7 cellular contexts compared by ENCODE assay signal in genomic region chr3:58532794-58533220, GRCh38. TPM values are rescaled to one million over a fixed set of nuclear protein-coding genes. Genes with fewer than 3 reads are reported as not detected.
DNase-seq lines count a peak whose midpoint lies in the region; TF ChIP-seq lines count a peak whose summit lies in the region.

No MANE protein-coding gene starts in this region.

- H3K4me3 ChIP-seq in GM12875 (ENCODE audit: low read depth, low read length) (no peak overlapping the region), ascending aorta (no peak overlapping the region)

- intact Hi-C loops in ascending aorta (cut with DNase I): loop anchor here (1.0 to 5.0 kb wide), 3 partner anchors 40 to 211 kb away; partner anchors contain the start of gene KCTD6

- H3K36me3 ChIP-seq in ascending aorta: peaks cover 5 to 44% of the 10 kb centered on the region in 2 donors

- no peak overlapping the region for H3K27ac ChIP-seq in ascending aorta

- H3K27me3 ChIP-seq in ascending aorta: no peaks in the 10 kb centered on the region

- TF ChIP-seq CTCF in GM12875 (IDR thresholded peaks at IDR 0.05; ENCODE audit: borderline replicate concordance, insufficient read depth, low read depth, low read length) (peak; percentile 93), LNCAP (IDR thresholded peaks at IDR 0.05) (peak; percentile 93), ascending aorta (IDR thresholded peaks at IDR 0.05) (peak; percentile 80 to 92 (median 86))

- no peaks in the 10 kb centered on the region for H3K9me3 ChIP-seq in ascending aorta

- DNase-seq in H4 (ENCODE audit: low spot score) (peak; percentile 48), T1000 (lab: John Stamatoyannopoulos, UW) (peak; percentile 70), ascending aorta (ENCODE audit: low spot score in 2 of 2) (peak in 1 of 2 donors; percentile 85), hippocampal formation (lab: John Stamatoyannopoulos, UW) (peak; percentile 51 to 65)
- DNase-seq in stimulated activated CD4-positive, alpha-beta T cell treated with anti-CD3 and anti-CD28 coated beads, Interleukin-12 subunit alpha, Interleukin-12 subunit beta, amount 100 ng/mL, for 24 hours (ENCODE audit: low read depth in 2 of 2): peak; percentile 70 to 77

- peaks cover 0 to 9% of the 10 kb centered on the region in 2 donors for H3K4me1 ChIP-seq in ascending aorta

RNA-seq across cellular contexts. Expression of gene ACOX2, which starts 4.2 kb away (rescaled TPM):
- 3.8 and 5.7 TPM in 2 replicates for total RNA-seq in H4 (2014; rRNA removed; shearing (Covaris generic))
- 32.6 TPM for total RNA-seq in ascending aorta

RNA-seq across cellular contexts. Expression of gene KCTD6, which starts 40.9 kb away (rescaled TPM):
- total RNA-seq in H4 (2014; rRNA removed; shearing (Covaris generic)): 7.9 and 11.1 TPM in 2 replicates
- 6.6 TPM for total RNA-seq in ascending aorta

RNA-seq across cellular contexts. Expression of gene FAM107A, which starts 44.4 kb away (rescaled TPM):
- total RNA-seq in H4 (2014; rRNA removed; shearing (Covaris generic)): not detected in 2 replicates
- 93.4 TPM for total RNA-seq in ascending aorta

Comparison
In these comparisons a context has a peak if more than half of its experiments do, and no peak if none do; other contexts are left out.
1. RNA of gene FAM107A, which starts 44.4 kb away (total RNA-seq): 93.4 TPM in ascending aorta (single experiment); not detected in H4; every median in the first group is over 10 times any median in the second.
2. Peak in every context shown above with its lines, with median percentiles within 50 percentile points of each other: CTCF ChIP-seq.